ENCODE assay signal across 27 cellular contexts in genomic region chr18:58955738-58956137, GRCh38.
DNase-seq lines count a peak whose midpoint lies in the region; ATAC-seq, FAIRE-seq and TF ChIP-seq lines count a peak whose summit lies in the region.
"Had no signal": no experiment of that assay in that cellular context is flagged by ENCODE, and none has a peak within 500 bp of the region (broad histone marks: within the 10 kb centered on the region; RNA-seq: fewer than 3 reads in every experiment).

No MANE protein-coding gene starts in this region.

- no peak for TF ChIP-seq CTCF in right lobe of liver (IDR thresholded peaks at IDR 0.05)
- no peak for TF ChIP-seq CTCF in HepG2 (CRISPR knock-in tag; IDR thresholded peaks at IDR 0.05)
- no peak for TF ChIP-seq CTCF in fibroblast of villous mesenchyme (IDR thresholded peaks at IDR 0.05; ENCODE audit: insufficient read depth, low read depth, low read length)
- no peak for TF ChIP-seq CTCF in neural progenitor cell (IDR thresholded peaks at IDR 0.05)

- no peak for DNase-seq in right lobe of liver
- DNase-seq in HepG2 (ENCODE audit: low spot score), result no peak
- peak; percentile 77 for DNase-seq in fibroblast of villous mesenchyme (ENCODE audit: low read depth)
- no peak for DNase-seq in left lobe of liver (ENCODE audit: low spot score)
- no peak for DNase-seq in DMS 273 (lab: John Stamatoyannopoulos, UW; ENCODE audit: unreplicated experiment)
- no peak for DNase-seq in erythroblast (lab: John Stamatoyannopoulos, UW)
- DNase-seq in neural progenitor cell (ENCODE audit: low spot score), result no peak
- DNase-seq: 8988T; activated CD4-positive, alpha-beta T cell treated with anti-CD3 and anti-CD28 coated beads for 4 hours; activated effector memory CD4-positive, alpha-beta T cell treated with Interleukin-2 at 50 U/mL for 16 hours; aorta; CD8-positive, alpha-beta T cell; central memory CD4-positive, alpha-beta T cell; DMS 273 treated with DMSO at 0.1 percent for 48 hours; esophagus squamous epithelium; kidney; NCI-H146; NCI-H2171; NCI-H524; posterior cingulate gyrus had no signal

- ATAC-seq in right lobe of liver, result peak; percentile 66 to 78 (median 73)
- no peak for ATAC-seq in HepG2
- peak; percentile 72 for ATAC-seq in left lobe of liver
- no peak for ATAC-seq in GM18511 (IDR thresholded peaks at IDR 0.05; ENCODE audit: unreplicated experiment)
- ATAC-seq: CD8-positive, alpha-beta T cell had no signal

- CTCF ChIA-PET in HepG2 (lab: Yijun Ruan, JAX; ENCODE audit: low intra/inter-chr PET ratio, low total read pairs), result no interaction called here

- no peak overlapping the region for H2AFZ ChIP-seq in HepG2 (ENCODE audit: low read length)
- H2AFZ ChIP-seq in neural progenitor cell (replicated peaks), result no peak overlapping the region

- FAIRE-seq in HepG2 (lab: Jason Lieb, UNC), result no peak
- FAIRE-seq: kidney had no signal

- H3K4me1 ChIP-seq in right lobe of liver (peaks cover 0 to 16% (median 3%) of the 10 kb centered on the region in 4 donors), HepG2 (ENCODE audit: insufficient read depth, low read length) (peaks cover 17% of the 10 kb centered on the region), neural progenitor cell (no peaks in the 10 kb centered on the region)
- H3K4me1 ChIP-seq: esophagus squamous epithelium had no signal

- H3K9me3 ChIP-seq in right lobe of liver (no peaks in the 10 kb centered on the region), HepG2 (ENCODE audit: low read length) (no peaks in the 10 kb centered on the region), neural progenitor cell (ENCODE audit: low read depth) (no peaks in the 10 kb centered on the region)
- H3K9me3 ChIP-seq: esophagus squamous epithelium, thyroid gland had no signal

- H3K4me2 ChIP-seq in HepG2 (ENCODE audit: low read depth, low read length), result no peak overlapping the region
- no peak overlapping the region for H3K4me2 ChIP-seq in neural progenitor cell

- H3K27me3 ChIP-seq in right lobe of liver, result no peaks in the 10 kb centered on the region
- H3K27me3 ChIP-seq in HepG2 (ENCODE audit: control insufficient read depth in 1 of 2, insufficient read depth in 2 of 2, low read length in 2 of 2), result no peaks in the 10 kb centered on the region
- no peaks in the 10 kb centered on the region for H3K27me3 ChIP-seq in neural progenitor cell
- H3K27me3 ChIP-seq: esophagus squamous epithelium, thyroid gland had no signal

- peaks cover 8% of the 10 kb centered on the region for H3K4me1 Mint-ChIP-seq in neural progenitor cell

- H3K36me3 ChIP-seq in right lobe of liver (no peaks in the 10 kb centered on the region), HepG2 (replicated peaks in 1 of 2; ENCODE audit: control insufficient read depth in 1 of 2, insufficient read depth in 2 of 2, low read length in 2 of 2) (no peaks in the 10 kb centered on the region), neural progenitor cell (peaks cover 29% of the 10 kb centered on the region)
- H3K36me3 ChIP-seq: thyroid gland had no signal

- H3K9me3 Mint-ChIP-seq in neural progenitor cell, result no peaks in the 10 kb centered on the region
- H3K9me3 Mint-ChIP-seq: CD8-positive, alpha-beta T cell; dendritic cell treated with granulocyte-macrophage colony-stimulating factor and Interleukin-4, amounts not matched to agents 40 ng/mL and 50 ng/mL, for 4 days; stimulated activated naive CD8-positive, alpha-beta T cell treated with anti-CD3 and anti-CD28 coated beads, Interleukin-15, Interleukin-2, amounts not matched to agents 100 ng/mL and 50 ng/mL, for 24 hours had no signal

- WGBS in right lobe of liver (ENCODE audit: insufficient coverage, low coverage, low lambda C conversion rate, missing lambda C conversion rate), result 25% methylated on average over 4 of the region's 4 CpGs
- WGBS in HepG2 (ENCODE audit: low lambda C conversion rate), result 44% methylated on average over 4 of the region's 4 CpGs

- TF ChIP-seq RAD21 in HepG2 (CRISPR knock-in tag; IDR thresholded peaks at IDR 0.05), result no peak

- TF ChIP-seq POLR2A in right lobe of liver (IDR thresholded peaks at IDR 0.05), result no peak
- TF ChIP-seq POLR2A in HepG2 (IDR thresholded peaks at IDR 0.05; ENCODE audit: insufficient read depth in 1 of 2, low read depth in 2 of 2, low read length in 2 of 2), result no peak
- no peak for TF ChIP-seq POLR2A in erythroblast (IDR thresholded peaks at IDR 0.05; ENCODE audit: low read length)

- H3K27ac Mint-ChIP-seq in neural progenitor cell, result no peak overlapping the region
- H3K27ac Mint-ChIP-seq: activated naive CD8-positive, alpha-beta T cell; B cell; CD8-positive, alpha-beta T cell; dendritic cell treated with granulocyte-macrophage colony-stimulating factor and Interleukin-4, amounts not matched to agents 40 ng/mL and 50 ng/mL, for 4 days; stimulated activated naive CD8-positive, alpha-beta T cell treated with anti-CD3 and anti-CD28 coated beads, Interleukin-15, Interleukin-2, amounts not matched to agents 100 ng/mL and 50 ng/mL, for 24 hours had no signal

- peaks cover 8% of the 10 kb centered on the region for H3F3A ChIP-seq in neural progenitor cell (ENCODE audit: low read depth)

- in situ Hi-C loops in HepG2 (cut with HindIII; ENCODE audit: extremely low pct_ligation_motif_present, low pct_unique_long_range_greater_than_20kb), result no loop called here

- peaks cover 53% of the 10 kb centered on the region for H3K36me3 Mint-ChIP-seq in neural progenitor cell
- H3K36me3 Mint-ChIP-seq: activated naive CD8-positive, alpha-beta T cell had no signal

- BruUV-seq in HepG2 (replicated peaks; lab: Mats Ljungman, UMichigan), result no TSS peak

- TF ChIP-seq EP300 in HepG2 (IDR thresholded peaks at IDR 0.05; ENCODE audit: low read depth in 2 of 2, low read length in 2 of 2) (no peak), HepG2 (CRISPR knock-in tag; IDR thresholded peaks at IDR 0.05; ENCODE audit: borderline replicate concordance) (no peak)

- H3K27ac ChIP-seq in right lobe of liver (no peak overlapping the region), HepG2 (ENCODE audit: extremely low read length, insufficient read depth, low read length) (no peak overlapping the region), neural progenitor cell (no peak overlapping the region)
- H3K27ac ChIP-seq: esophagus squamous epithelium had no signal

- H3K9ac ChIP-seq in HepG2 (ENCODE audit: insufficient read depth, low read depth, low read length) (no peak overlapping the region), neural progenitor cell (no peak overlapping the region)

- H3K4me3 ChIP-seq in right lobe of liver (no peak overlapping the region), HepG2 (replicated peaks in 1 of 3; ENCODE audit: insufficient read depth in 1 of 3, low read depth in 2 of 3, low read length in 3 of 3) (no peak overlapping the region), fibroblast of villous mesenchyme (ENCODE audit: low read depth, low read length) (no peak overlapping the region), neural progenitor cell (no peak overlapping the region)
- H3K4me3 ChIP-seq: esophagus squamous epithelium, lung, thyroid gland had no signal

- POLR2A ChIA-PET in HepG2 (lab: Yijun Ruan, JAX), result no interaction called here

- H4K20me1 ChIP-seq in HepG2 (ENCODE audit: insufficient read depth, low read length) (no peaks in the 10 kb centered on the region), neural progenitor cell (ENCODE audit: low read depth) (peaks cover 8% of the 10 kb centered on the region)

- H3K4me3 Mint-ChIP-seq in neural progenitor cell, result no peak overlapping the region
- H3K4me3 Mint-ChIP-seq: activated naive CD8-positive, alpha-beta T cell; B cell; CD8-positive, alpha-beta T cell; dendritic cell treated with granulocyte-macrophage colony-stimulating factor and Interleukin-4, amounts not matched to agents 40 ng/mL and 50 ng/mL, for 4 days; stimulated activated naive CD8-positive, alpha-beta T cell treated with anti-CD3 and anti-CD28 coated beads, Interleukin-15, Interleukin-2, amounts not matched to agents 100 ng/mL and 50 ng/mL, for 24 hours had no signal

- no peaks in the 10 kb centered on the region for H3K27me3 Mint-ChIP-seq in neural progenitor cell (ENCODE audit: insufficient read depth, low read depth)
- H3K27me3 Mint-ChIP-seq: B cell; dendritic cell treated with granulocyte-macrophage colony-stimulating factor and Interleukin-4, amounts not matched to agents 40 ng/mL and 50 ng/mL, for 4 days had no signal

- intact Hi-C loops in right lobe of liver (cut with DNase I), result no loop called here
- intact Hi-C loops in HepG2 (cut with micrococcal nuclease; ENCODE audit: unreplicated experiment), result no loop called here

- H3K79me2 ChIP-seq in HepG2 (ENCODE audit: insufficient read depth, low read length) (no peaks in the 10 kb centered on the region), neural progenitor cell (ENCODE audit: low read depth) (peaks cover 53% of the 10 kb centered on the region)

TF ChIP-seq in HepG2, 621 proteins besides CTCF, POLR2A, EP300 and RAD21:
- TF ChIP-seq ZBTB33 (CRISPR knock-in tag; IDR thresholded peaks at IDR 0.05), result no peak
- TF ChIP-seq HIVEP1 (CRISPR knock-in tag; IDR thresholded peaks at IDR 0.05), result no peak

Comparison
In these comparisons a context has a peak if more than half of its experiments do, and no peak if none do; other contexts are left out.
1. ATAC-seq: peak in right lobe of liver (4 of 4) and left lobe of liver (single experiment); none in HepG2 (single experiment) and GM18511 (single experiment).